In the genomic region with DNA sequence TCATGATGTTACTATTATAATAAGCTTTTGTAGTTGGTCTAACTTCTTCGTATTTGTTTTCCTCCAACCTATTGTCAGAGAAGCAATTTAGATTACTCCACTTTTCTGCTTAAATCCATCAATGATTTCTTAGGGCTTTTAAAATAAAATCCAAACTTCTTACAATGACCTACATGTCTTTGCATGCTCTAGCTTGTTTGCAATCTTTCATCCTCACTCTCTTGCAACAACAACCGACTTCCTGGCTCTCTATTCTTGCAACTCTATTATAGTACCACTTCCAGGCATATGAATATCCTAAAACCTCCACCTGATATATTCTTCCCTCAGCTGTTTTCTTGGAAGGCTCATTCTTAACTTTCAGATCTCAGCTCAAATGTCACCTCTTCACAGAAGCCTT, we compare ENCODE assay signal across 32 cellular contexts.
"Had no signal": no experiment of that assay in that cellular context is flagged by ENCODE, and none has a peak within 500 bp of the region (broad histone marks: within the 10 kb centered on the region; RNA-seq: fewer than 3 reads in every experiment).

No MANE protein-coding gene starts in this region.

- H3K36me3 ChIP-seq: brain microvascular endothelial cell, cardiac muscle cell, colonic mucosa, esophagus muscularis mucosa, gastroesophageal sphincter, WERI-Rb-1 had no signal

- H3K4me1 ChIP-seq: colonic mucosa, esophagus muscularis mucosa, gastroesophageal sphincter had no signal

- DNase-seq: activated B cell treated with CpG ODN at 0.5 μM for 24 hours; activated CD4-positive, alpha-beta T cell treated with anti-CD3 and anti-CD28 coated beads for 48 hours; activated CD4-positive, alpha-beta T cell treated with anti-CD3 and anti-CD28 coated beads, Interleukin-2, amount 50 U/mL, for 1 hour; activated CD4-positive, alpha-beta T cell treated with anti-CD3 and anti-CD28 coated beads, Interleukin-2, amount 50 U/mL, for 48 hours; activated CD8-positive, alpha-beta memory T cell treated with anti-CD3 and anti-CD28 coated beads for 24 hours; activated CD8-positive, alpha-beta T cell treated with anti-CD3 and anti-CD28 coated beads for 36 hours; activated effector memory CD4-positive, alpha-beta T cell treated with Interleukin-2 at 50 U/mL for 16 hours; activated gamma-delta T cell treated with Interleukin-2 at 50 U/mL for 16 hours; activated naive CD4-positive, alpha-beta T cell treated with anti-CD3 and anti-CD28 coated beads, Interleukin-2, amount 50 U/mL, for 16 hours; activated naive CD4-positive, alpha-beta T cell treated with Interleukin-2 at 50 U/mL for 16 hours; activated T-cell treated with anti-CD3 and anti-CD28 coated beads, Interleukin-2, amount 50 U/mL, for 4 hours; amniotic stem cell; anterior cingulate cortex; brain microvascular endothelial cell; central memory CD4-positive, alpha-beta T cell; cerebellar nuclear complex; colonic mucosa; effector CD8-positive, alpha-beta T cell; erythroblast; foreskin melanocyte; T-helper 1 cell; T-helper 17 cell; T1000; WERI-Rb-1 had no signal

- H3K4me3 ChIP-seq: cardiac muscle cell, colonic mucosa, esophagus muscularis mucosa, gastroesophageal sphincter had no signal

- H3K9me3 ChIP-seq: colonic mucosa, esophagus muscularis mucosa, gastroesophageal sphincter had no signal

- FAIRE-seq: astrocyte, endometrium, endothelial cell of umbilical vein had no signal

- ATAC-seq: activated CD4-positive, CD25-positive, alpha-beta regulatory T cell treated with anti-CD3 and anti-CD28 coated beads, Interleukin-2, amount 50 U/mL, for 24 hours; activated CD8-positive, alpha-beta T cell treated with anti-CD3 and anti-CD28 coated beads for 36 hours; activated T-cell treated with anti-CD3 and anti-CD28 coated beads, Interleukin-2, amount 50 U/mL, for 4 hours; activated T-helper 17 cell treated with anti-CD3 and anti-CD28 coated beads, Interleukin-2, amount 50 U/mL, for 72 hours; gastroesophageal sphincter; T-helper 17 cell had no signal

- H3K27me3 ChIP-seq: brain microvascular endothelial cell, cardiac muscle cell, colonic mucosa, esophagus muscularis mucosa, gastroesophageal sphincter had no signal

- H3K27ac ChIP-seq: brain microvascular endothelial cell, cardiac muscle cell, colonic mucosa, esophagus muscularis mucosa, gastroesophageal sphincter, WERI-Rb-1 had no signal
